1 cellular context compared by ENCODE assay signal in genomic region chr16:80852261-80852872, GRCh38.
TF ChIP-seq lines count a peak whose summit lies in the region.

No MANE protein-coding gene starts in this region.

TF ChIP-seq in GM12878, 131 proteins besides CTCF, POLR2A, EP300 and RAD21 (continued from another document):
- TF ChIP-seq ATF2 (IDR thresholded peaks at IDR 0.05; ENCODE audit: low read length) (no peak), SMC3 (IDR thresholded peaks at IDR 0.05; ENCODE audit: borderline replicate concordance, low read length) (peak; percentile 46), KDM1A (IDR thresholded peaks at IDR 0.05; ENCODE audit: borderline replicate concordance) (no peak)
